ENCODE assay signal across 8 cellular contexts in genomic region chr6:28489366-28490190, GRCh38. TPM values are rescaled to one million over a fixed set of nuclear protein-coding genes. Genes with fewer than 3 reads are reported as not detected.
DNase-seq lines count a peak whose midpoint lies in the region; ATAC-seq, FAIRE-seq and TF ChIP-seq lines count a peak whose summit lies in the region.

No MANE protein-coding gene starts in this region.

- H3K9me3 Mint-ChIP-seq in CD4-positive, alpha-beta T cell, result no peaks in the 10 kb centered on the region

- H3K27me3 ChIP-seq in CD4-positive, alpha-beta T cell (ENCODE audit: control insufficient read depth, insufficient read depth, low read length), result peaks cover 54% of the 10 kb centered on the region
- no peaks in the 10 kb centered on the region for H3K27me3 ChIP-seq in MM.1S (replicated peaks; ENCODE audit: insufficient read depth, low read length)
- peaks cover 0 to 12% (median 0%) of the 10 kb centered on the region in 3 experiments for H3K27me3 ChIP-seq in neuronal stem cell (ENCODE audit: control insufficient read depth in 3 of 3, insufficient read depth in 3 of 3, low read depth in 1 of 3, low read length in 3 of 3)
- peaks cover 0 to 2% of the 10 kb centered on the region in 2 donors for H3K27me3 ChIP-seq in aorta (ENCODE audit: control insufficient read depth in 1 of 2, insufficient read depth in 2 of 2, low read length in 1 of 2)

- peak overlapping the region; percentile 82 for H3K14ac ChIP-seq in neuronal stem cell (ENCODE audit: low read length)

- peak overlapping the region; percentile 92 for H3K27ac Mint-ChIP-seq in CD4-positive, alpha-beta T cell

- H3K4me1 ChIP-seq in MM.1S (ENCODE audit: low read length), result no peaks in the 10 kb centered on the region
- H3K4me1 ChIP-seq in neuronal stem cell (ENCODE audit: control insufficient read depth in 2 of 2, insufficient read depth in 1 of 2, low read depth in 1 of 2, low read length in 2 of 2), result peaks cover 0 to 2% of the 10 kb centered on the region in 2 donors
- no peaks in the 10 kb centered on the region for H3K4me1 ChIP-seq in aorta (ENCODE audit: control insufficient read depth in 1 of 2, insufficient read depth in 2 of 2, low read length in 2 of 2)
- H3K4me1 ChIP-seq in kidney (ENCODE audit: control insufficient read depth in 1 of 2, insufficient read depth in 1 of 2, low read depth in 1 of 2, low read length in 2 of 2), result no peaks in the 10 kb centered on the region

- H3K27ac ChIP-seq in CD4-positive, alpha-beta T cell (ENCODE audit: low read depth, low read length), result no peak overlapping the region
- H3K27ac ChIP-seq in MM.1S (ENCODE audit: low read length) (peak overlapping the region; percentile 62; the same call in 1 of the 2 replicates), neuronal stem cell (replicated peaks; ENCODE audit: low read length) (no peak overlapping the region), aorta (ENCODE audit: low read depth in 1 of 2, low read length in 2 of 2) (no peak overlapping the region), kidney (ENCODE audit: low read depth in 2 of 2, low read length in 2 of 2) (no peak overlapping the region)

- H2BK120ac ChIP-seq in neuronal stem cell (ENCODE audit: low read depth, low read length), result no peak overlapping the region

- peak overlapping the region; percentile 90 for H3K4me3 Mint-ChIP-seq in CD4-positive, alpha-beta T cell

- H3K4ac ChIP-seq in neuronal stem cell (ENCODE audit: low read length), result peak overlapping the region; percentile 66

- no peak overlapping the region for H2BK5ac ChIP-seq in neuronal stem cell (ENCODE audit: low read length)

- H2BK12ac ChIP-seq in neuronal stem cell (ENCODE audit: low read length), result no peak overlapping the region

- H3K4me1 Mint-ChIP-seq in CD4-positive, alpha-beta T cell (ENCODE audit: low read depth), result peaks cover 26% of the 10 kb centered on the region

- no CpG with 5 or more reads among the region's 40 CpGs for WGBS in neuronal stem cell (ENCODE audit: extremely low coverage in 2 of 2, insufficient read length in 2 of 2, insufficient replicate concordance in 1 of 2), 2 donors
- 3 to 4% methylated on average over 40 of the region's 40 CpGs for WGBS in aorta, 2 donors

- no peak for TF ChIP-seq CTCF in CD4-positive, alpha-beta T cell (IDR thresholded peaks at IDR 0.05)
- TF ChIP-seq CTCF in MM.1S (IDR thresholded peaks at IDR 0.05; ENCODE audit: low read length) (no peak), fibroblast of the aortic adventitia (IDR thresholded peaks at IDR 0.05; ENCODE audit: insufficient read depth, low read length) (no peak), kidney (IDR thresholded peaks at IDR 0.05; ENCODE audit: borderline replicate concordance, extremely low read depth, insufficient read depth) (no peak)

- no peaks in the 10 kb centered on the region for H3K36me3 ChIP-seq in MM.1S (replicated peaks; ENCODE audit: insufficient read depth, low read length)
- H3K36me3 ChIP-seq in neuronal stem cell (replicated peaks in 1 of 2; ENCODE audit: control insufficient read depth in 2 of 2, insufficient read depth in 2 of 2, low read length in 2 of 2), result no peaks in the 10 kb centered on the region
- no peaks in the 10 kb centered on the region for H3K36me3 ChIP-seq in aorta (ENCODE audit: control insufficient read depth in 1 of 2, insufficient read depth in 2 of 2, low read length in 1 of 2)
- H3K36me3 ChIP-seq in kidney (ENCODE audit: control insufficient read depth in 1 of 2, insufficient read depth in 2 of 2, low read length in 2 of 2), result no peaks in the 10 kb centered on the region

- H3K4me2 ChIP-seq in MM.1S (ENCODE audit: low read depth, low read length) (peak overlapping the region; percentile 89), neuronal stem cell (ENCODE audit: insufficient read depth, low read length, poor library complexity, severe bottlenecking) (peak overlapping the region; percentile 69)

- no peak overlapping the region for H4K8ac ChIP-seq in neuronal stem cell (ENCODE audit: low read depth, low read length)

- H4K20me1 ChIP-seq in MM.1S (ENCODE audit: insufficient read depth, low read length), result no peaks in the 10 kb centered on the region

- FAIRE-seq in kidney (lab: Jason Lieb, UNC), result no peak

- CTCF ChIA-PET in CD4-positive, alpha-beta T cell (lab: Charles Lee), result interaction anchor here (0.6 kb wide), 1 partner anchor 66 kb away, joined by 3 read pairs; no protein-coding TSS in a partner anchor

- intact Hi-C loops in CD4-positive, alpha-beta T cell (cut with DNase I, micrococcal nuclease), result loop anchor here in 1 of 2 experiments (10.0 kb wide), 1 partner anchor 95 kb away; a partner anchor contains a TSS
- intact Hi-C loops in aorta (cut with DNase I) (no loop called here), kidney (cut with DNase I) (no loop called here)

- POLR2A ChIA-PET in CD4-positive, alpha-beta T cell (lab: Charles Lee), result interaction anchor here (0.6 to 1.1 kb wide), 3 partner anchors 42 to 1122 kb away, joined by 3 to 5 read pairs (median 3); no protein-coding TSS in a partner anchor

- H3K4me3 ChIP-seq in MM.1S (ENCODE audit: low read length) (peak overlapping the region; percentile 50), fibroblast of the aortic adventitia (ENCODE audit: low read depth, low read length) (peak overlapping the region; percentile 65), neuronal stem cell (ENCODE audit: low read length in 2 of 2) (peak overlapping the region; percentile 58 to 78), aorta (ENCODE audit: low read length in 2 of 2) (no peak overlapping the region), kidney (ENCODE audit: low read length in 2 of 2) (no peak overlapping the region)

- DNase-seq in CD4-positive, alpha-beta T cell, result peak in 8 of 10 experiments; percentile 2 to 39 (median 18)
- DNase-seq in MM.1S (peak; percentile 72), fibroblast of the aortic adventitia (ENCODE audit: low read depth) (peak; percentile 70), neuronal stem cell (ENCODE audit: low spot score) (peak; percentile 72), aorta (no peak), kidney (no peak)
- DNase-seq in activated CD8-positive, alpha-beta memory T cell treated with anti-CD3 and anti-CD28 coated beads, Interleukin-2, amount 50 U/mL, for 4 hours, result peak; percentile 31

- H3K79me1 ChIP-seq in neuronal stem cell (ENCODE audit: low read depth, low read length), result no peaks in the 10 kb centered on the region

- peak overlapping the region; percentile 67 for H2BK15ac ChIP-seq in neuronal stem cell (ENCODE audit: low read length)

- H4K91ac ChIP-seq in neuronal stem cell (ENCODE audit: low read depth, low read length, poor library complexity), result no peak overlapping the region

- H3K9me2 ChIP-seq in MM.1S (replicated peaks; ENCODE audit: insufficient read depth, low read length), result no peaks in the 10 kb centered on the region

- H2AK5ac ChIP-seq in neuronal stem cell (ENCODE audit: low read depth, low read length), result peak overlapping the region; percentile 63

- no peaks in the 10 kb centered on the region for H3K79me2 ChIP-seq in MM.1S (ENCODE audit: low read length)

- no peaks in the 10 kb centered on the region for H3K9me3 ChIP-seq in CD4-positive, alpha-beta T cell (ENCODE audit: control insufficient read depth, low read length)
- H3K9me3 ChIP-seq in MM.1S (replicated peaks; ENCODE audit: insufficient read depth, low read length) (no peaks in the 10 kb centered on the region), neuronal stem cell (replicated peaks in 1 of 2; ENCODE audit: control insufficient read depth in 2 of 2, insufficient read depth in 1 of 2, low read depth in 1 of 2, low read length in 2 of 2) (no peaks in the 10 kb centered on the region), aorta (ENCODE audit: control insufficient read depth, low read length) (peaks cover 4% of the 10 kb centered on the region), kidney (ENCODE audit: control insufficient read depth in 1 of 2, low read length in 2 of 2) (no peaks in the 10 kb centered on the region)

- ATAC-seq in CD4-positive, alpha-beta T cell (ENCODE audit: poor library complexity), result peak; percentile 66
- peak; percentile 70 for ATAC-seq in GM21447 (IDR thresholded peaks at IDR 0.05; ENCODE audit: unreplicated experiment)
- peak; percentile 83 for ATAC-seq in aorta (ENCODE audit: low FRiP score)

- H2AFZ ChIP-seq in MM.1S (ENCODE audit: low read length) (peak overlapping the region; percentile 82), neuronal stem cell (ENCODE audit: low read length) (peak overlapping the region; percentile 95)

- peaks cover 85% of the 10 kb centered on the region for H3K27me3 Mint-ChIP-seq in CD4-positive, alpha-beta T cell

- peaks cover 5% of the 10 kb centered on the region for H3K36me3 Mint-ChIP-seq in CD4-positive, alpha-beta T cell (ENCODE audit: low read depth)

- peak overlapping the region; percentile 92 for H3K18ac ChIP-seq in neuronal stem cell (ENCODE audit: low read length)

- peak overlapping the region; percentile 91 for H3K23ac ChIP-seq in neuronal stem cell (ENCODE audit: low read depth, low read length, poor library complexity)

- peak overlapping the region; percentile 73 for H3K9ac ChIP-seq in MM.1S (ENCODE audit: low read length)
- H3K9ac ChIP-seq in neuronal stem cell (ENCODE audit: low read depth, low read length, poor library complexity), result peak overlapping the region; percentile 70
- no peak overlapping the region for H3K9ac ChIP-seq in kidney (ENCODE audit: low read length in 2 of 2)

- H3F3A ChIP-seq in MM.1S (ENCODE audit: insufficient read depth, low read length), result peaks cover 10% of the 10 kb centered on the region; the same call in 1 of the 2 replicates

RNA-seq across cellular contexts. Expression of gene GPX6, which starts 26.0 kb away (rescaled TPM):
- total RNA-seq in CD4-positive, alpha-beta T cell, result not detected
- total RNA-seq in fibroblast of the aortic adventitia (ENCODE audit: low replicate concordance), result not detected in 2 replicates
- polyA plus RNA-seq in neuronal stem cell (2013, experiment 1 of 2), result not detected
- polyA plus RNA-seq in neuronal stem cell (2013, experiment 2 of 2), result not detected
- total RNA-seq in aorta, result not detected
- polyA plus RNA-seq in aorta, result not detected
- not detected for total RNA-seq in kidney
- not detected for polyA plus RNA-seq in kidney (ENCODE audit: insufficient read depth, low read depth, low replicate concordance)

RNA-seq across cellular contexts. Expression of gene GPX5, which starts 36.1 kb away (rescaled TPM):
- total RNA-seq in CD4-positive, alpha-beta T cell, result not detected
- not detected in 2 replicates for total RNA-seq in fibroblast of the aortic adventitia (ENCODE audit: low replicate concordance)
- not detected for polyA plus RNA-seq in neuronal stem cell (2013, experiment 1 of 2)
- polyA plus RNA-seq in neuronal stem cell (2013, experiment 2 of 2), result not detected
- not detected for total RNA-seq in aorta
- not detected for polyA plus RNA-seq in aorta
- total RNA-seq in kidney, result not detected
- not detected for polyA plus RNA-seq in kidney (ENCODE audit: insufficient read depth, low read depth, low replicate concordance)

RNA-seq across cellular contexts. Expression of gene ZSCAN23, which starts 46.3 kb away (rescaled TPM):
- total RNA-seq in CD4-positive, alpha-beta T cell, result under 1 TPM; 0.19 to 0.78 TPM
- total RNA-seq in fibroblast of the aortic adventitia (ENCODE audit: low replicate concordance) (6.7 and 12.0 TPM in 2 replicates), aorta (1 to 10 TPM; 2.9 to 4.5 TPM), kidney (5.5 TPM)
- 4.9 TPM for polyA plus RNA-seq in neuronal stem cell (2013, experiment 1 of 2)
- polyA plus RNA-seq in neuronal stem cell (2013, experiment 2 of 2), result 3.7 TPM
- polyA plus RNA-seq in aorta (1 to 10 TPM in 1 of 2 donors, under 1 TPM in 1; 0.82 to 1.5 TPM), kidney (ENCODE audit: insufficient read depth, low read depth, low replicate concordance) (0.49 TPM)

Comparison
In these comparisons a context has a peak if more than half of its experiments do, and no peak if none do; other contexts are left out.
1. DNase-seq: peak in CD4-positive, alpha-beta T cell (8 of 10), MM.1S (single experiment), activated CD8-positive, alpha-beta memory T cell treated with anti-CD3 and anti-CD28 coated beads, Interleukin-2, amount 50 U/mL, for 4 hours (single experiment), fibroblast of the aortic adventitia (single experiment) and neuronal stem cell (single experiment); none in aorta (0 of 2) and kidney (single experiment).
2. H3K4me3 ChIP-seq: peak in MM.1S (single experiment), fibroblast of the aortic adventitia (single experiment) and neuronal stem cell (2 of 2); none in aorta (0 of 2) and kidney (0 of 2).
3. H3K9ac ChIP-seq: peak in MM.1S (single experiment) and neuronal stem cell (single experiment); none in kidney (0 of 2).
4. Peak in every context shown above with its lines, with median percentiles within 50 percentile points of each other: ATAC-seq.